In the genomic region with DNA sequence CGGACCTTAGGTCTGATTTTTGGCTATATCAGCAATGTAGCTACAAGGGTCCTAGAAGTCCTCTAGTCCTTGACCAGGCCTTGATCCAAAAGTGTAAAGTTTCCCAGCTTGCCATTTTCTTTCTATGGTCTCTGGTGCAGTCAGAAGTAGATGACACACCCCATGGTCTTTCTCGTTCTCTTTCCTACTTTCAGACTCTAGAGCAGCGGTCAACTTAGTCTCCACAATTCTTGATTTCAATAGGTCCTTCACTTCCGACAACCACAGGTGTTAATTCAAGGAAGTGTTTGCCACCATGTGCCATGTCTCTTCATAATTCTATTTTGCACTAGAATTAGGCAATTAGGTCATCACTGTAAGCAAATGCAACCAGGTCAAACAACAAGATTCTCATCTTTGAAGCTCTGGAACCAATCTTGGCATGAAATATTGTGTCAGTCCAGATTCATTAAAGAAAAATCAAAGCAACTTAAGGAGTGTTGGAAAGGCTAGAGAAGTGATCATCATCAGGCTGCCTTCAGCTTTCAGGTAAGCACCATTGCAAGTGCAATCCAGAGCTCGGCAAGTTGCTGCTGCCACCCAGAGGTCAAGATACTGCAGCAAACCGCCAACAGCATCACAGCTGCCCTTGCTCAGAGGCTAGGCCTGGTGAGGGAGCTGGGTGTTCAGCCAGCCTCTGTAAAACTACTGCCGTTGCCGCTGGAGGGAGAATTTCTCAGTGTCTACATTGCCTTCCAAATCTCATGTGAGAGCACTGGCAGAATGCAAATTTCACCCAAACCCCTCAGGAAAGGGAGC, we compare ENCODE assay signal across 8 cellular contexts. TPM values are rescaled to one million over a fixed set of nuclear protein-coding genes. Genes with fewer than 3 reads are reported as not detected.
A peak's percentile ranks its signal among the peaks of the same experiment; 100 is the strongest.
DNase-seq lines count a peak whose midpoint lies in the region; ATAC-seq and TF ChIP-seq lines count a peak whose summit lies in the region.

No MANE protein-coding gene starts in this region.

- H3K9ac ChIP-seq in HCT116 (ENCODE audit: low read length): no peak overlapping the region

- no TSS peak for BruUV-seq in HCT116 (replicated peaks; lab: Mats Ljungman, UMichigan)

- no peak overlapping the region for H3K4me2 ChIP-seq in HCT116 (ENCODE audit: low read length)

- H3K4me1 ChIP-seq in HCT116 (ENCODE audit: control insufficient read depth in 1 of 2, insufficient read depth in 2 of 2, low read length in 2 of 2): no peaks in the 10 kb centered on the region

- peak; percentile 100 for ATAC-seq in HCT116
- peak; percentile 80 for ATAC-seq in Right ventricle myocardium superior (ENCODE audit: poor library complexity)

- H4K20me1 ChIP-seq in HCT116 (ENCODE audit: insufficient read depth): no peaks in the 10 kb centered on the region

- H3K36me3 ChIP-seq in HCT116 (ENCODE audit: control insufficient read depth in 1 of 2, insufficient read depth in 2 of 2, low read length in 2 of 2): no peaks in the 10 kb centered on the region

- CTCF ChIA-PET in HCT116 (lab: Charles Lee): interaction anchor here (0.8 to 2.2 kb wide), 11 partner anchors 12 to 341 kb away, joined by 3 to 14 read pairs (median 3); no protein-coding TSS in a partner anchor

- peak; percentile 60 for DNase-seq in ACHN
- DNase-seq in GM10266 (ENCODE audit: extremely low spot score): peak; percentile 58
- DNase-seq in HCT116 (ENCODE audit: low read depth, low spot score): peak; percentile 53
- peak; percentile 56 for DNase-seq in NCI-H1105 treated with DMSO at 0.1 percent for 48 hours (lab: John Stamatoyannopoulos, UW)
- peak; percentile 23 for DNase-seq in activated T-cell treated with anti-CD3 and anti-CD28 coated beads, Interleukin-2, amount 50 U/mL, for 1 hour
- DNase-seq in Right ventricle myocardium superior: peak; percentile 71
- peak; percentile 57 for DNase-seq in retina
- no peak for DNase-seq in effector CD4-positive, alpha-beta T cell

- intact Hi-C loops in HCT116 (cut with micrococcal nuclease) (loop anchor here (1.0 kb wide), 1 partner anchor 90 kb away; no protein-coding TSS in a partner anchor), Right ventricle myocardium superior (cut with DNase I) (loop anchor here (2.0 kb wide), 1 partner anchor 90 kb away; no protein-coding TSS in a partner anchor)

- no peak overlapping the region for H3K4me3 ChIP-seq in HCT116 (replicated peaks in 1 of 2; ENCODE audit: low read depth in 1 of 2, low read length in 2 of 2)

- POLR2A ChIA-PET in HCT116 (lab: Charles Lee): no interaction called here

- H3K27ac ChIP-seq in HCT116 (ENCODE audit: low read depth, low read length): no peak overlapping the region

- no peaks in the 10 kb centered on the region for H3K79me2 ChIP-seq in HCT116 (ENCODE audit: insufficient read depth, low read length)

- TF ChIP-seq POLR2A in HCT116 (IDR thresholded peaks at IDR 0.05; ENCODE audit: borderline replicate concordance, extremely low read depth, insufficient read depth, insufficient read length): no peak

- RAD21 ChIA-PET in HCT116 (lab: Charles Lee; ENCODE audit: low non-redundant PET in 1 of 2, low total read pairs in 2 of 2, uncharacterized antibody in 2 of 2, unreplicated experiment in 2 of 2): interaction anchor here in 1 of 2 experiments (0.9 to 1.4 kb wide), 2 partner anchors 47 to 91 kb away, joined by 3 to 5 read pairs; no protein-coding TSS in a partner anchor

- in situ Hi-C loops in ACHN (cut with HindIII; ENCODE audit: low pct_ligation_motif_present, low pct_unique_long_range_greater_than_20kb, low sequenced_read_pairs): no loop called here

- TF ChIP-seq CTCF in GM10266 (IDR thresholded peaks at IDR 0.05; ENCODE audit: control insufficient read depth, insufficient read depth, low read depth, missing control alignments) (peak; percentile 62), HCT116 (IDR thresholded peaks at IDR 0.05 in 2 of 3, conservative IDR thresholded peaks at IDR 0.05 in 1 of 3; ENCODE audit: borderline replicate concordance in 1 of 3, insufficient read depth in 1 of 3, low read depth in 2 of 3, low read length in 2 of 3) (peak; percentile 63 to 70 (median 69))

- TF ChIP-seq RAD21 in HCT116 (IDR thresholded peaks at IDR 0.05; ENCODE audit: low read depth): peak; percentile 81

- H3K9me2 ChIP-seq in HCT116 (ENCODE audit: insufficient read depth): no peaks in the 10 kb centered on the region

- H2AFZ ChIP-seq in HCT116 (ENCODE audit: low read depth, low read length, poor library complexity, severe bottlenecking): no peak overlapping the region

- no peaks in the 10 kb centered on the region for H3K27me3 ChIP-seq in HCT116 (ENCODE audit: insufficient read depth, low read length)

- no peaks in the 10 kb centered on the region for H3K9me3 ChIP-seq in HCT116 (ENCODE audit: control insufficient read depth in 1 of 2, insufficient read depth in 1 of 2, low read depth in 1 of 2, low read length in 2 of 2)

TF ChIP-seq in HCT116, 20 proteins besides CTCF, POLR2A, EP300 and RAD21:
- TF ChIP-seq ZNF274 (IDR thresholded peaks at IDR 0.05; ENCODE audit: low read depth, low read length): no peak
- no peak for TF ChIP-seq ZFX (IDR thresholded peaks at IDR 0.05)
- peak; percentile 48; the same call in 1 of the 2 replicates for TF ChIP-seq CBX3 (IDR thresholded peaks at IDR 0.05; ENCODE audit: low read depth)
- no peak for TF ChIP-seq POLR2AphosphoS5 (IDR thresholded peaks at IDR 0.05; ENCODE audit: low read depth, low read length)
- TF ChIP-seq, protein P1, sequence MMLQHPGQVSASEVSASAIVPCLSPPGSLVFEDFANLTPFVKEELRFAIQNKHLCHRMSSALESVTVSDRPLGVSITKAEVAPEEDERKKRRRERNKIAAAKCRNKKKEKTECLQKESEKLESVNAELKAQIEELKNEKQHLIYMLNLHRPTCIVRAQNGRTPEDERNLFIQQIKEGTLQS (IDR thresholded peaks at IDR 0.05): no peak

RNA-seq across cellular contexts. Expression of a gene that starts 5.6 kb away (rescaled TPM):
- total RNA-seq in HCT116 (2021; ENCODE audit: unreplicated experiment) (5.4 TPM), Right ventricle myocardium superior (80.1 TPM)
- polyA plus RNA-seq in HCT116 (2012): 7.1 and 8.3 TPM in 2 replicates

RNA-seq across cellular contexts. Expression of a gene that starts 54.9 kb away (rescaled TPM):
- not detected for total RNA-seq in HCT116 (2021; ENCODE audit: unreplicated experiment)
- polyA plus RNA-seq in HCT116 (2012): not detected in 2 replicates
- 13.7 TPM for total RNA-seq in Right ventricle myocardium superior

Comparison
In these comparisons a context has a peak if more than half of its experiments do, and no peak if none do; other contexts are left out.
1. RNA of a gene that starts 5.6 kb away (total RNA-seq): 80.1 TPM in Right ventricle myocardium superior (single experiment); 5.4 TPM in HCT116 (single experiment); every median in the first group is over 10 times any median in the second.
2. RNA of a gene that starts 54.9 kb away (total RNA-seq): 13.7 TPM in Right ventricle myocardium superior (single experiment); not detected in HCT116 (single experiment); every median in the first group is over 10 times any median in the second.